ENCODE assay signal across 8 cellular contexts in the genomic region with DNA sequence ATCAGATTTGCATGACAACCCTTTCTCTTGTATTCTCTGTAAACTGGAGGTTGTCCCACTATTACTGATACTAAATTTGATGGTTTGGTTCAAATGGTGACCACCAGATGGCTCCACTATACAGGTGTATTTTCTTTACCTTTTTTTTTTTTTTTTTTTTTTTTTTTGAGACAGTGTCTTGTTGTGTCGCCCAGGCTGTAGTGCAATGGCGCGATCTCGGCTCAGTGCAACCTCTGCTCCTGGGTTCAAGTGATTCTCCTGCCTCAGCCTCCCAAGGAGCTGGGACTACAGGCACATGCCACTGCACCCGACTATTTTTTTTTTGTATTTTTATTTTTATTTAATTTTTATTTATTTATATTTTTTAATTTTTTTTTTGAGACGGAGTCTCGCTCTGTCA. TPM values are rescaled to one million over a fixed set of nuclear protein-coding genes. Genes with fewer than 3 reads are reported as not detected.
A peak's percentile ranks its signal among the peaks of the same experiment; 100 is the strongest.
DNase-seq lines count a peak whose midpoint lies in the region; ATAC-seq and TF ChIP-seq lines count a peak whose summit lies in the region.

No MANE protein-coding gene starts in this region.

- no peak overlapping the region for H3K9ac ChIP-seq in mesendoderm (ENCODE audit: low read length)

- H3K79me1 ChIP-seq in mesendoderm (ENCODE audit: low read length) = peaks cover 6% of the 10 kb centered on the region

- no peak overlapping the region for H3K27ac ChIP-seq in body of pancreas
- H3K27ac ChIP-seq in mesendoderm (ENCODE audit: low read depth, low read length) = no peak overlapping the region
- no peak overlapping the region for H3K27ac ChIP-seq in tibial artery

- no peak for ATAC-seq in body of pancreas
- ATAC-seq in GM21576 (IDR thresholded peaks at IDR 0.05; ENCODE audit: unreplicated experiment) = no peak

- no peaks in the 10 kb centered on the region for H3K36me3 ChIP-seq in body of pancreas (replicated peaks in 1 of 2; ENCODE audit: insufficient read depth in 1 of 2, low read depth in 2 of 2)
- H3K36me3 ChIP-seq in mesendoderm (ENCODE audit: control insufficient read depth, insufficient read depth, low read length) = peaks cover 1% of the 10 kb centered on the region
- H3K36me3 ChIP-seq in tibial artery = no peaks in the 10 kb centered on the region

- H3K4me3 ChIP-seq in body of pancreas = no peak overlapping the region
- H3K4me3 ChIP-seq in mesendoderm (ENCODE audit: low read length) = no peak overlapping the region
- H3K4me3 ChIP-seq in tibial artery = no peak overlapping the region

- no peak overlapping the region for H3K4ac ChIP-seq in mesendoderm (ENCODE audit: low read depth, low read length)

- H3K18ac ChIP-seq in mesendoderm (ENCODE audit: low read length) = no peak overlapping the region

- no peak overlapping the region for H3K23ac ChIP-seq in mesendoderm (ENCODE audit: low read length)

- peaks cover 14% of the 10 kb centered on the region for H3K79me2 ChIP-seq in mesendoderm (ENCODE audit: control insufficient read depth, insufficient read depth, low read length)

- H3K9me3 ChIP-seq in body of pancreas (no peaks in the 10 kb centered on the region), tibial artery (no peaks in the 10 kb centered on the region)

- no peak overlapping the region for H2BK15ac ChIP-seq in mesendoderm (replicated peaks; ENCODE audit: low read depth)

- no peak overlapping the region for H2BK5ac ChIP-seq in mesendoderm (ENCODE audit: low read length)

- H3K4me1 ChIP-seq in body of pancreas (peaks cover 63% of the 10 kb centered on the region), mesendoderm (ENCODE audit: control insufficient read depth, low read depth, low read length) (no peaks in the 10 kb centered on the region), tibial artery (peaks cover 0 to 25% (median 19%) of the 10 kb centered on the region in 4 donors)

- no peak overlapping the region for H3K56ac ChIP-seq in mesendoderm (ENCODE audit: low read length)

- no peak overlapping the region for H2AK5ac ChIP-seq in mesendoderm (ENCODE audit: low read length)

- WGBS in body of pancreas, 2 donors = 33 to 48% methylated on average over 7 of the region's 7 CpGs
- WGBS in mesendoderm (ENCODE audit: extremely low coverage, insufficient coverage, low lambda C conversion rate) = no CpG with 5 or more reads among the region's 7 CpGs

- H4K8ac ChIP-seq in mesendoderm (ENCODE audit: low read depth, low read length) = no peak overlapping the region

- H4K5ac ChIP-seq in mesendoderm (ENCODE audit: low read length) = no peak overlapping the region

- no peak overlapping the region for H3K4me2 ChIP-seq in mesendoderm (ENCODE audit: low read length)

- intact Hi-C loops in body of pancreas (cut with DNase I) (no loop called here), tibial artery (cut with DNase I; ENCODE audit: low total_unique reads) (no loop called here)

- CTCF ChIA-PET in GM10248 (lab: Yijun Ruan, JAX) = interaction anchor here (0.8 to 4.6 kb wide), 15 partner anchors 8 to 736 kb away, joined by 3 to 23 read pairs (median 4); a partner anchor contains a TSS

- TF ChIP-seq CTCF in GM10248 (IDR thresholded peaks at IDR 0.05; ENCODE audit: control extremely low read depth, extremely low read depth, low read depth, missing control alignments) (peak; percentile 40), body of pancreas (IDR thresholded peaks at IDR 0.05) (peak; percentile 12 to 72 (median 45)), tibial artery (IDR thresholded peaks at IDR 0.05) (peak in 1 of 2 experiments; percentile 8)

- H3K27me3 ChIP-seq in body of pancreas (no peaks in the 10 kb centered on the region), mesendoderm (ENCODE audit: insufficient read depth, low read length, poor library complexity) (no peaks in the 10 kb centered on the region), tibial artery (no peaks in the 10 kb centered on the region)

- DNase-seq in AML-193 (lab: John Stamatoyannopoulos, UW) (peak; percentile 20 to 25), GM10248 (ENCODE audit: extremely low spot score) (peak; percentile 48), NCI-H345 treated with DMSO at 0.1 percent for 48 hours (lab: John Stamatoyannopoulos, UW; ENCODE audit: unreplicated experiment) (peak; percentile 11), body of pancreas (peak; percentile 52 to 76 (median 58)), mesendoderm (peak; percentile 73), tibial artery (no peak)
- DNase-seq in activated effector memory CD4-positive, alpha-beta T cell treated with anti-CD3 and anti-CD28 coated beads, Interleukin-2, amount 50 U/mL, for 16 hours = no peak

- POLR2A ChIA-PET in GM10248 (lab: Yijun Ruan, JAX) = no interaction called here

- no peak for TF ChIP-seq POLR2A in body of pancreas (IDR thresholded peaks at IDR 0.05)

- H2BK120ac ChIP-seq in mesendoderm (ENCODE audit: low read depth, low read length) = no peak overlapping the region

RNA-seq across cellular contexts. Expression of a gene that starts 6.6 kb away (rescaled TPM):
- 10 to 100 TPM; 56.8 to 58.7 TPM for total RNA-seq in body of pancreas
- polyA plus RNA-seq in mesendoderm (2013, experiment 1 of 2) = 107 TPM
- 107 TPM for polyA plus RNA-seq in mesendoderm (2013, experiment 2 of 2)

RNA-seq across cellular contexts. Expression of a gene that starts 27.7 kb away (rescaled TPM):
- 100 to 1,000 TPM in 1 of 2 donors, 10 to 100 TPM in 1; 70.5 to 171 TPM for total RNA-seq in body of pancreas
- 43.4 TPM for polyA plus RNA-seq in mesendoderm (2013, experiment 1 of 2)
- 43.4 TPM for polyA plus RNA-seq in mesendoderm (2013, experiment 2 of 2)

RNA-seq across cellular contexts. Expression of a gene that starts 41.1 kb away (rescaled TPM):
- 10 to 100 TPM in 1 of 2 donors, 1 to 10 TPM in 1; 7.3 to 16.2 TPM for total RNA-seq in body of pancreas
- polyA plus RNA-seq in mesendoderm (2013, experiment 1 of 2) = 155 TPM
- 160 TPM for polyA plus RNA-seq in mesendoderm (2013, experiment 2 of 2)

Comparison
In these comparisons a context has a peak if more than half of its experiments do, and no peak if none do; other contexts are left out.
1. DNase-seq: peak in AML-193 (2 of 2), GM10248 (single experiment), NCI-H345 treated with DMSO at 0.1 percent for 48 hours (single experiment), body of pancreas (4 of 4) and mesendoderm (single experiment); none in activated effector memory CD4-positive, alpha-beta T cell treated with anti-CD3 and anti-CD28 coated beads, Interleukin-2, amount 50 U/mL, for 16 hours (single experiment) and tibial artery (0 of 2).